Comparison of ENCODE assay signal across 5 cellular contexts in the genomic region with DNA sequence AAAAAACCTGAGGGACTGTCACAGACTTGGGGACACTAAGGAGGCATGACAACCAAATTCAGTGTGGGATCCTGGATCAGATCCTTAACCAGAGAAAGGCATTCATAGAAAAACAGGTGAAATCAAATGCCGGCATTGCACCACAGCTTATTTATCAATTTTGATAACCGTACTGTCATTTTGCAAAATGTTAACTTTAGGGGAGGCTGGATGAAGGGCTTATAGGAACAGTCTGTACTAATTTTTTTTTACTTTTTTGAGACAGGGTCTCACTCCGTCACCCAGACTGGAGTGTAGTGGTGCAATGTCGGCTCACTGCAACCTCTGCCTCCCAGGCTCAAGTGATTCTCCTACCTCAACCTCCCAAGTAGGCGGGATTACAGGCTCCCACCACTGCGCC.
"Had no signal": no experiment of that assay in that cellular context is flagged by ENCODE, and none has a peak within 500 bp of the region (broad histone marks: within the 10 kb centered on the region; RNA-seq: fewer than 3 reads in every experiment).

No MANE protein-coding gene starts in this region.

- H3K27ac ChIP-seq: HL-60 had no signal

- H3K4me3 ChIP-seq: GM23338 had no signal

- DNase-seq: H9, HCEC 1CT, HFFc6 had no signal
